1 cellular context compared by ENCODE assay signal in the genomic region with DNA sequence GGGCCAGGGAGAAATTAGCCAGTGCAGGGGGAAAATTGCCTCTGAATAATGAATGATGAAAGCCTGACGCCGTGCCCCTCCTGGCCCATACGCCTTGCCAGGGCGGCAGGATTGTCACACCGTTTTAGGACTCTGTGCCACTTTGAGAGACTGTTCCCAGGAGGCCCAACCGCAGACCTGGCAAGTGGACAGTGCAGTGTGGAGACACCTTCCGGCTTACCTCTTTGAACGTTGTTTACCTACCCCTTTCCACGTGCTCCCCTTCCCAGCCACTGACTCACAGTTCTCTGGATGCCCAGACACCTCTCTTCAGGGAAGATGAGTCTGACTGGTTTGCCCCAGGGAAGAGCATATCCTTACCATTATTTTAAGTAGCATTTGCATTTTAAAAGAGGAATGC.
TF ChIP-seq lines count a peak whose summit lies in the region.

No MANE protein-coding gene starts in this region.

TF ChIP-seq in HepG2, 621 proteins besides CTCF, POLR2A, EP300 and RAD21 (continued from another document and continues in another):
- TF ChIP-seq, protein P1, sequence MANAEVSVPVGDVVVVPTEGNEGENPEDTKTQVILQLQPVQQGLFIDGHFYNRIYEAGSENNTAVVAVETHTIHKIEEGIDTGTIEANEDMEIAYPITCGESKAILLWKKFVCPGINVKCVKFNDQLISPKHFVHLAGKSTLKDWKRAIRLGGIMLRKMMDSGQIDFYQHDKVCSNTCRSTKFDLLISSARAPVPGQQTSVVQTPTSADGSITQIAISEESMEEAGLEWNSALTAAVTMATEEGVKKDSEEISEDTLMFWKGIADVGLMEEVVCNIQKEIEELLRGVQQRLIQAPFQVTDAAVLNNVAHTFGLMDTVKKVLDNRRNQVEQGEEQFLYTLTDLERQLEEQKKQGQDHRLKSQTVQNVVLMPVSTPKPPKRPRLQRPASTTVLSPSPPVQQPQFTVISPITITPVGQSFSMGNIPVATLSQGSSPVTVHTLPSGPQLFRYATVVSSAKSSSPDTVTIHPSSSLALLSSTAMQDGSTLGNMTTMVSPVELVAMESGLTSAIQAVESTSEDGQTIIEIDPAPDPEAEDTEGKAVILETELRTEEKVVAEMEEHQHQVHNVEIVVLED (CRISPR knock-in tag; IDR thresholded peaks at IDR 0.05; ENCODE audit: borderline replicate concordance) = no peak
- TF ChIP-seq DRAP1 (CRISPR knock-in tag; IDR thresholded peaks at IDR 0.05) (no peak), PAF1 (CRISPR knock-in tag; IDR thresholded peaks at IDR 0.05) (no peak), HOXA3 (CRISPR knock-in tag; IDR thresholded peaks at IDR 0.05) (peak; percentile 41; the same call in 1 of the 2 replicates), ZNF670 (CRISPR knock-in tag; IDR thresholded peaks at IDR 0.05; ENCODE audit: borderline replicate concordance) (no peak), SIX1 (CRISPR knock-in tag; IDR thresholded peaks at IDR 0.05; ENCODE audit: borderline replicate concordance) (no peak), SIX4 (CRISPR knock-in tag; IDR thresholded peaks at IDR 0.05) (no peak), NONO (IDR thresholded peaks at IDR 0.05) (no peak), NONO (CRISPR knock-in tag; conservative IDR thresholded peaks at IDR 0.05) (no peak), ZNF772 (CRISPR knock-in tag; IDR thresholded peaks at IDR 0.05) (no peak), ZNF607 (CRISPR knock-in tag; IDR thresholded peaks at IDR 0.05; ENCODE audit: borderline replicate concordance) (no peak), ZEB1 (IDR thresholded peaks at IDR 0.05; ENCODE audit: insufficient replicate concordance, low read depth) (no peak), BRD4 (CRISPR knock-in tag; IDR thresholded peaks at IDR 0.05) (no peak), KMT2B (CRISPR knock-in tag; IDR thresholded peaks at IDR 0.05) (no peak), SMARCE1 (IDR thresholded peaks at IDR 0.05; ENCODE audit: borderline replicate concordance) (no peak), THAP11 (CRISPR knock-in tag; IDR thresholded peaks at IDR 0.05) (0 out of 2 replicates have a peak, but pooled peaks have one; percentile 38), ZNF556 (CRISPR knock-in tag; IDR thresholded peaks at IDR 0.05; ENCODE audit: borderline replicate concordance) (peak; percentile 50; the same call in 1 of the 2 replicates), ZNF383 (CRISPR knock-in tag; IDR thresholded peaks at IDR 0.05; ENCODE audit: borderline replicate concordance) (no peak), ZNF562 (CRISPR knock-in tag; IDR thresholded peaks at IDR 0.05; ENCODE audit: borderline replicate concordance) (no peak), ZC3H4 (CRISPR knock-in tag; IDR thresholded peaks at IDR 0.05; ENCODE audit: borderline replicate concordance) (no peak), ZFAT (CRISPR knock-in tag; conservative IDR thresholded peaks at IDR 0.05) (no peak), GMEB2 (CRISPR knock-in tag; IDR thresholded peaks at IDR 0.05; ENCODE audit: low read depth) (no peak), ZNF7 (CRISPR knock-in tag; IDR thresholded peaks at IDR 0.05) (no peak), ZNF20 (CRISPR knock-in tag; IDR thresholded peaks at IDR 0.05) (no peak), CENPT (CRISPR knock-in tag; IDR thresholded peaks at IDR 0.05; ENCODE audit: low read depth) (no peak), NFIC (IDR thresholded peaks at IDR 0.05; ENCODE audit: low read length) (no peak), PRPF4 (IDR thresholded peaks at IDR 0.05; ENCODE audit: low read depth, low read length, poor library complexity, severe bottlenecking) (no peak), SYNCRIP (IDR thresholded peaks at IDR 0.05; ENCODE audit: insufficient read depth, low read depth, low read length) (no peak), EHMT2 (IDR thresholded peaks at IDR 0.05; ENCODE audit: borderline replicate concordance, low read depth, low read length) (no peak), CBX5 (CRISPR knock-in tag; IDR thresholded peaks at IDR 0.05; ENCODE audit: borderline replicate concordance) (0 out of 2 replicates have a peak, but pooled peaks have one; percentile 43), JUNB (CRISPR knock-in tag; IDR thresholded peaks at IDR 0.05; ENCODE audit: borderline replicate concordance) (no peak), GABPA (IDR thresholded peaks at IDR 0.05; ENCODE audit: low read depth, low read length) (no peak), GABPA (CRISPR knock-in tag; IDR thresholded peaks at IDR 0.05; ENCODE audit: low read depth) (peak; percentile 49), ZNF138 (CRISPR knock-in tag; IDR thresholded peaks at IDR 0.05; ENCODE audit: low read depth) (no peak), KDM3A (CRISPR knock-in tag; IDR thresholded peaks at IDR 0.05; ENCODE audit: low read depth) (no peak)
- TF ChIP-seq, protein P2, sequence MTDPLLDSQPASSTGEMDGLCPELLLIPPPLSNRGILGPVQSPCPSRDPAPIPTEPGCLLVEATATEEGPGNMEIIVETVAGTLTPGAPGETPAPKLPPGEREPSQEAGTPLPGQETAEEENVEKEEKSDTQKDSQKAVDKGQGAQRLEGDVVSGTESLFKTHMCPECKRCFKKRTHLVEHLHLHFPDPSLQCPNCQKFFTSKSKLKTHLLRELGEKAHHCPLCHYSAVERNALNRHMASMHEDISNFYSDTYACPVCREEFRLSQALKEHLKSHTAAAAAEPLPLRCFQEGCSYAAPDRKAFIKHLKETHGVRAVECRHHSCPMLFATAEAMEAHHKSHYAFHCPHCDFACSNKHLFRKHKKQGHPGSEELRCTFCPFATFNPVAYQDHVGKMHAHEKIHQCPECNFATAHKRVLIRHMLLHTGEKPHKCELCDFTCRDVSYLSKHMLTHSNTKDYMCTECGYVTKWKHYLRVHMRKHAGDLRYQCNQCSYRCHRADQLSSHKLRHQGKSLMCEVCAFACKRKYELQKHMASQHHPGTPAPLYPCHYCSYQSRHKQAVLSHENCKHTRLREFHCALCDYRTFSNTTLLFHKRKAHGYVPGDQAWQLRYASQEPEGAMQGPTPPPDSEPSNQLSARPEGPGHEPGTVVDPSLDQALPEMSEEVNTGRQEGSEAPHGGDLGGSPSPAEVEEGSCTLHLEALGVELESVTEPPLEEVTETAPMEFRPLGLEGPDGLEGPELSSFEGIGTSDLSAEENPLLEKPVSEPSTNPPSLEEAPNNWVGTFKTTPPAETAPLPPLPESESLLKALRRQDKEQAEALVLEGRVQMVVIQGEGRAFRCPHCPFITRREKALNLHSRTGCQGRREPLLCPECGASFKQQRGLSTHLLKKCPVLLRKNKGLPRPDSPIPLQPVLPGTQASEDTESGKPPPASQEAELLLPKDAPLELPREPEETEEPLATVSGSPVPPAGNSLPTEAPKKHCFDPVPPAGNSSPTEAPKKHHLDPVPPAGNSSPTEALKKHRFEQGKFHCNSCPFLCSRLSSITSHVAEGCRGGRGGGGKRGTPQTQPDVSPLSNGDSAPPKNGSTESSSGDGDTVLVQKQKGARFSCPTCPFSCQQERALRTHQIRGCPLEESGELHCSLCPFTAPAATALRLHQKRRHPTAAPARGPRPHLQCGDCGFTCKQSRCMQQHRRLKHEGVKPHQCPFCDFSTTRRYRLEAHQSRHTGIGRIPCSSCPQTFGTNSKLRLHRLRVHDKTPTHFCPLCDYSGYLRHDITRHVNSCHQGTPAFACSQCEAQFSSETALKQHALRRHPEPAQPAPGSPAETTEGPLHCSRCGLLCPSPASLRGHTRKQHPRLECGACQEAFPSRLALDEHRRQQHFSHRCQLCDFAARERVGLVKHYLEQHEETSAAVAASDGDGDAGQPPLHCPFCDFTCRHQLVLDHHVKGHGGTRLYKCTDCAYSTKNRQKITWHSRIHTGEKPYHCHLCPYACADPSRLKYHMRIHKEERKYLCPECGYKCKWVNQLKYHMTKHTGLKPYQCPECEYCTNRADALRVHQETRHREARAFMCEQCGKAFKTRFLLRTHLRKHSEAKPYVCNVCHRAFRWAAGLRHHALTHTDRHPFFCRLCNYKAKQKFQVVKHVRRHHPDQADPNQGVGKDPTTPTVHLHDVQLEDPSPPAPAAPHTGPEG (CRISPR knock-in tag; IDR thresholded peaks at IDR 0.05) = no peak
- TF ChIP-seq, protein P3, sequence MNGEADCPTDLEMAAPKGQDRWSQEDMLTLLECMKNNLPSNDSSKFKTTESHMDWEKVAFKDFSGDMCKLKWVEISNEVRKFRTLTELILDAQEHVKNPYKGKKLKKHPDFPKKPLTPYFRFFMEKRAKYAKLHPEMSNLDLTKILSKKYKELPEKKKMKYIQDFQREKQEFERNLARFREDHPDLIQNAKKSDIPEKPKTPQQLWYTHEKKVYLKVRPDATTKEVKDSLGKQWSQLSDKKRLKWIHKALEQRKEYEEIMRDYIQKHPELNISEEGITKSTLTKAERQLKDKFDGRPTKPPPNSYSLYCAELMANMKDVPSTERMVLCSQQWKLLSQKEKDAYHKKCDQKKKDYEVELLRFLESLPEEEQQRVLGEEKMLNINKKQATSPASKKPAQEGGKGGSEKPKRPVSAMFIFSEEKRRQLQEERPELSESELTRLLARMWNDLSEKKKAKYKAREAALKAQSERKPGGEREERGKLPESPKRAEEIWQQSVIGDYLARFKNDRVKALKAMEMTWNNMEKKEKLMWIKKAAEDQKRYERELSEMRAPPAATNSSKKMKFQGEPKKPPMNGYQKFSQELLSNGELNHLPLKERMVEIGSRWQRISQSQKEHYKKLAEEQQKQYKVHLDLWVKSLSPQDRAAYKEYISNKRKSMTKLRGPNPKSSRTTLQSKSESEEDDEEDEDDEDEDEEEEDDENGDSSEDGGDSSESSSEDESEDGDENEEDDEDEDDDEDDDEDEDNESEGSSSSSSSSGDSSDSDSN (CRISPR knock-in tag; IDR thresholded peaks at IDR 0.05) = no peak; the same call in 1 of the 2 replicates
- TF ChIP-seq, protein P4, sequence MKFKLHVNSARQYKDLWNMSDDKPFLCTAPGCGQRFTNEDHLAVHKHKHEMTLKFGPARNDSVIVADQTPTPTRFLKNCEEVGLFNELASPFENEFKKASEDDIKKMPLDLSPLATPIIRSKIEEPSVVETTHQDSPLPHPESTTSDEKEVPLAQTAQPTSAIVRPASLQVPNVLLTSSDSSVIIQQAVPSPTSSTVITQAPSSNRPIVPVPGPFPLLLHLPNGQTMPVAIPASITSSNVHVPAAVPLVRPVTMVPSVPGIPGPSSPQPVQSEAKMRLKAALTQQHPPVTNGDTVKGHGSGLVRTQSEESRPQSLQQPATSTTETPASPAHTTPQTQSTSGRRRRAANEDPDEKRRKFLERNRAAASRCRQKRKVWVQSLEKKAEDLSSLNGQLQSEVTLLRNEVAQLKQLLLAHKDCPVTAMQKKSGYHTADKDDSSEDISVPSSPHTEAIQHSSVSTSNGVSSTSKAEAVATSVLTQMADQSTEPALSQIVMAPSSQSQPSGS (CRISPR knock-in tag; IDR thresholded peaks at IDR 0.05) = no peak
- TF ChIP-seq, protein P5, sequence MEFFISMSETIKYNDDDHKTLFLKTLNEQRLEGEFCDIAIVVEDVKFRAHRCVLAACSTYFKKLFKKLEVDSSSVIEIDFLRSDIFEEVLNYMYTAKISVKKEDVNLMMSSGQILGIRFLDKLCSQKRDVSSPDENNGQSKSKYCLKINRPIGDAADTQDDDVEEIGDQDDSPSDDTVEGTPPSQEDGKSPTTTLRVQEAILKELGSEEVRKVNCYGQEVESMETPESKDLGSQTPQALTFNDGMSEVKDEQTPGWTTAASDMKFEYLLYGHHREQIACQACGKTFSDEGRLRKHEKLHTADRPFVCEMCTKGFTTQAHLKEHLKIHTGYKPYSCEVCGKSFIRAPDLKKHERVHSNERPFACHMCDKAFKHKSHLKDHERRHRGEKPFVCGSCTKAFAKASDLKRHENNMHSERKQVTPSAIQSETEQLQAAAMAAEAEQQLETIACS (CRISPR knock-in tag; IDR thresholded peaks at IDR 0.05) = no peak
- TF ChIP-seq, protein P6, sequence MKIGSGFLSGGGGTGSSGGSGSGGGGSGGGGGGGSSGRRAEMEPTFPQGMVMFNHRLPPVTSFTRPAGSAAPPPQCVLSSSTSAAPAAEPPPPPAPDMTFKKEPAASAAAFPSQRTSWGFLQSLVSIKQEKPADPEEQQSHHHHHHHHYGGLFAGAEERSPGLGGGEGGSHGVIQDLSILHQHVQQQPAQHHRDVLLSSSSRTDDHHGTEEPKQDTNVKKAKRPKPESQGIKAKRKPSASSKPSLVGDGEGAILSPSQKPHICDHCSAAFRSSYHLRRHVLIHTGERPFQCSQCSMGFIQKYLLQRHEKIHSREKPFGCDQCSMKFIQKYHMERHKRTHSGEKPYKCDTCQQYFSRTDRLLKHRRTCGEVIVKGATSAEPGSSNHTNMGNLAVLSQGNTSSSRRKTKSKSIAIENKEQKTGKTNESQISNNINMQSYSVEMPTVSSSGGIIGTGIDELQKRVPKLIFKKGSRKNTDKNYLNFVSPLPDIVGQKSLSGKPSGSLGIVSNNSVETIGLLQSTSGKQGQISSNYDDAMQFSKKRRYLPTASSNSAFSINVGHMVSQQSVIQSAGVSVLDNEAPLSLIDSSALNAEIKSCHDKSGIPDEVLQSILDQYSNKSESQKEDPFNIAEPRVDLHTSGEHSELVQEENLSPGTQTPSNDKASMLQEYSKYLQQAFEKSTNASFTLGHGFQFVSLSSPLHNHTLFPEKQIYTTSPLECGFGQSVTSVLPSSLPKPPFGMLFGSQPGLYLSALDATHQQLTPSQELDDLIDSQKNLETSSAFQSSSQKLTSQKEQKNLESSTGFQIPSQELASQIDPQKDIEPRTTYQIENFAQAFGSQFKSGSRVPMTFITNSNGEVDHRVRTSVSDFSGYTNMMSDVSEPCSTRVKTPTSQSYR (CRISPR knock-in tag; IDR thresholded peaks at IDR 0.05; ENCODE audit: borderline replicate concordance) = peak; percentile 35; the same call in 1 of the 2 replicates
